ENCODE assay signal across 8 cellular contexts in genomic region chr10:78656815-78657621, GRCh38.
A peak's percentile ranks its signal among the peaks of the same experiment; 100 is the strongest.
DNase-seq lines count a peak whose midpoint lies in the region; ATAC-seq, FAIRE-seq and TF ChIP-seq lines count a peak whose summit lies in the region.

No MANE protein-coding gene starts in this region.

- no peaks in the 10 kb centered on the region for H3K36me3 ChIP-seq in HEK293 (ENCODE audit: control insufficient read depth in 2 of 2, insufficient read depth in 1 of 2, low read length in 2 of 2)

- DNase-seq in iPS-NIHi7 (ENCODE audit: extremely low spot score) (peak; percentile 15), posterior vena cava (ENCODE audit: low spot score) (peak; percentile 85), SKM-1 treated with dmso at 0.1 percent for 144 hours (lab: John Stamatoyannopoulos, UW; ENCODE audit: unreplicated experiment) (no peak), GM12892 (ENCODE audit: insufficient read length) (no peak), D341Med (ENCODE audit: low spot score) (no peak), activated T-cell treated with anti-CD3 and anti-CD28 coated beads for 4 hours (no peak)

- FAIRE-seq in GM12892 (lab: Jason Lieb, UNC) = no peak

- intact Hi-C loops in posterior vena cava (cut with DNase I) = no loop called here

- peak; percentile 79 for ATAC-seq in SK-N-SH treated with all-trans-retinoic acid at 6 μM for 48 hours

- no peak overlapping the region for H3K4me3 ChIP-seq in HEK293 (ENCODE audit: low read depth, low read length)

- TF ChIP-seq CTCF in HEK293 (tag by site-specific recombination; IDR thresholded peaks at IDR 0.05) = no peak

- H3K27ac ChIP-seq in HEK293 (ENCODE audit: extremely low read depth, low read depth, low read length) = no peak overlapping the region

- no peak for TF ChIP-seq POLR2A in GM12892 (IDR thresholded peaks at IDR 0.05; ENCODE audit: low read depth, low read length)

- H3K4me1 ChIP-seq in HEK293 (ENCODE audit: control insufficient read depth, insufficient read depth, low read length) = no peaks in the 10 kb centered on the region

- POLR2A ChIA-PET in HEK293 (lab: Yijun Ruan, JAX) = interaction anchor here (1.0 kb wide), 1 partner anchor 90 kb away, joined by 3 read pairs; no protein-coding TSS in a partner anchor

- no peaks in the 10 kb centered on the region for H3K9me3 ChIP-seq in HEK293 (ENCODE audit: control insufficient read depth, insufficient read depth, low read depth, low read length)

- CTCF ChIA-PET in HEK293 (lab: Yijun Ruan, JAX) = interaction anchor here (0.6 to 2.6 kb wide), 14 partner anchors 8 to 610 kb away, joined by 3 to 10 read pairs (median 3); no protein-coding TSS in a partner anchor

TF ChIP-seq in HEK293, 187 proteins besides CTCF, POLR2A, EP300 and RAD21:
- no peak for TF ChIP-seq RBAK (tag by site-specific recombination; IDR thresholded peaks at IDR 0.05)
- TF ChIP-seq ZNF664 (tag by site-specific recombination; IDR thresholded peaks at IDR 0.05) = 0 out of 2 replicates have a peak, but pooled peaks have one; percentile 36
TF ChIP-seq in HEK293: peak in this region for 1.

TF ChIP-seq in SK-N-SH treated with all-trans-retinoic acid at 6 μM for 48 hours, 23 proteins besides CTCF, POLR2A, EP300 and RAD21:
- TF ChIP-seq TSHZ2 (CRISPR knock-in tag; IDR thresholded peaks at IDR 0.05) = peak; percentile 68
- no peak for TF ChIP-seq ZNF70 (CRISPR knock-in tag; IDR thresholded peaks at IDR 0.05)
- no peak for TF ChIP-seq OSR1 (CRISPR knock-in tag; IDR thresholded peaks at IDR 0.05)
- TF ChIP-seq BACH2 (CRISPR knock-in tag; IDR thresholded peaks at IDR 0.05; ENCODE audit: borderline replicate concordance) = no peak
- TF ChIP-seq TOX (CRISPR knock-in tag; IDR thresholded peaks at IDR 0.05; ENCODE audit: borderline replicate concordance) = no peak
- no peak for TF ChIP-seq ESRRG (CRISPR knock-in tag; IDR thresholded peaks at IDR 0.05)
- 0 out of 2 replicates have a peak, but pooled peaks have one; percentile 51 for TF ChIP-seq CSRNP3 (CRISPR knock-in tag; IDR thresholded peaks at IDR 0.05)
- peak; percentile 31; the same call in 1 of the 2 replicates for TF ChIP-seq TCF4 (CRISPR knock-in tag; IDR thresholded peaks at IDR 0.05; ENCODE audit: borderline replicate concordance)
- peak; percentile 30; the same call in 1 of the 2 replicates for TF ChIP-seq ISL1 (CRISPR knock-in tag; IDR thresholded peaks at IDR 0.05)
- TF ChIP-seq SNAI2 (CRISPR knock-in tag; IDR thresholded peaks at IDR 0.05) = no peak

Comparison
In these comparisons a context has a peak if more than half of its experiments do, and no peak if none do; other contexts are left out.
1. DNase-seq: peak in iPS-NIHi7 (single experiment) and posterior vena cava (single experiment); none in SKM-1 treated with dmso at 0.1 percent for 144 hours (single experiment), GM12892 (single experiment), D341Med (single experiment) and activated T-cell treated with anti-CD3 and anti-CD28 coated beads for 4 hours (single experiment).